8 cellular contexts compared by ENCODE assay signal in the genomic region with DNA sequence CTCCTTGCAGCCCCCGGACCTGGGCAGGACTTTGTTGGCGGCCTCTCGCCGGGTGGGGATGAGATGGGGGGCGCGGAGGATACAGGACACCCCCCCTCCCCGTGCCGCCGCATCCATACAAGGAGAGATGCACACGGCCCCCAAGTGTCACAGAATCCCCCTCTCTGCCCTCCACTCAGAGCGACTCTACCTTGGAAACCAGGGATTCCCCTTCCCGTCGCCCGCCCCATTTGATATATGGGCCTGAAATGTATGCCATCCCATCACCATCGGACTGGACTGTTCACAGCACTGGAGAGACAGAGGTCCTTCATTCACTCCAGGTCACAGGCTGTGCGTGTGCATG. TPM values are rescaled to one million over a fixed set of nuclear protein-coding genes. Genes with fewer than 3 reads are reported as not detected.
DNase-seq lines count a peak whose midpoint lies in the region; ATAC-seq, FAIRE-seq and TF ChIP-seq lines count a peak whose summit lies in the region.

No MANE protein-coding gene starts in this region.

- peak overlapping the region; percentile 61 for H3K27ac ChIP-seq in substantia nigra (ENCODE audit: low read depth, low read length, poor library complexity, severe bottlenecking)

- H3K27ac Mint-ChIP-seq in CD14-positive monocyte = peak overlapping the region in 6 of 7 donors; percentile 23 to 75 (median 48)
- peak overlapping the region; percentile 68 to 90 (median 86) for H3K27ac Mint-ChIP-seq in immature natural killer cell

- TF ChIP-seq CTCF in CD14-positive monocyte (IDR thresholded peaks at IDR 0.05) = no peak
- TF ChIP-seq CTCF in D721Med (IDR thresholded peaks at IDR 0.05; ENCODE audit: insufficient read depth, missing control alignments) = no peak

- no peak for DNase-seq in CD14-positive monocyte (ENCODE audit: low spot score)
- DNase-seq in adipocyte (ENCODE audit: low read depth) = no peak
- DNase-seq in immature natural killer cell = no peak
- DNase-seq in substantia nigra (lab: John Stamatoyannopoulos, UW) = no peak
- no peak for DNase-seq in D721Med (ENCODE audit: insufficient read length, low spot score)
- DNase-seq in hepatic stellate cell (ENCODE audit: low spot score) = no peak
- DNase-seq in medulla oblongata (ENCODE audit: extremely low spot score) = no peak

- peak; percentile 10 for ATAC-seq in HG02759 (IDR thresholded peaks at IDR 0.05; ENCODE audit: unreplicated experiment)

- H3K4me3 Mint-ChIP-seq in CD14-positive monocyte (peak overlapping the region; percentile 87 to 88), immature natural killer cell (peak overlapping the region; percentile 85 to 91 (median 86))

- intact Hi-C loops in CD14-positive monocyte (cut with micrococcal nuclease) = loop anchor here in 1 of 2 donors (2.0 kb wide), 1 partner anchor 32 kb away; the partner anchor contains the start of gene FTSJ1

- peaks cover 0 to 6% of the 10 kb centered on the region in 2 donors for H3K36me3 Mint-ChIP-seq in CD14-positive monocyte
- H3K36me3 Mint-ChIP-seq in immature natural killer cell = no peaks in the 10 kb centered on the region

- H3K4me3 ChIP-seq in adipocyte (ENCODE audit: low read length) = peak overlapping the region; percentile 84

- H3K4me1 Mint-ChIP-seq in CD14-positive monocyte (peaks cover 11% of the 10 kb centered on the region), immature natural killer cell (peaks cover 15% of the 10 kb centered on the region in 2 donors)

- H3K9me3 Mint-ChIP-seq in CD14-positive monocyte = peaks cover 0 to 9% (median 1%) of the 10 kb centered on the region in 7 donors
- H3K9me3 Mint-ChIP-seq in immature natural killer cell = no peaks in the 10 kb centered on the region

- H3K27me3 ChIP-seq in adipocyte (replicated peaks; ENCODE audit: control insufficient read depth, insufficient read depth, low read length) = no peaks in the 10 kb centered on the region

- H3K4me1 ChIP-seq in adipocyte (ENCODE audit: control insufficient read depth, insufficient read depth, low read length) = no peaks in the 10 kb centered on the region

- no peaks in the 10 kb centered on the region for H3K36me3 ChIP-seq in adipocyte (ENCODE audit: control insufficient read depth, insufficient read depth, low read length, severe bottlenecking)

- H3K9me3 ChIP-seq in adipocyte (ENCODE audit: control insufficient read depth, low read length) = no peaks in the 10 kb centered on the region

- no peak for FAIRE-seq in D721Med (lab: Jason Lieb, UNC)

- peak overlapping the region; percentile 86 for H3K9ac ChIP-seq in adipocyte (ENCODE audit: low read length)

- H3K27me3 Mint-ChIP-seq in CD14-positive monocyte (ENCODE audit: low read depth in 3 of 3) = peaks cover 0 to 8% (median 1%) of the 10 kb centered on the region in 3 donors
- H3K27me3 Mint-ChIP-seq in immature natural killer cell (ENCODE audit: low read depth in 3 of 3) = peaks cover under 1 to 10% (median 5%) of the 10 kb centered on the region in 3 donors

RNA-seq across cellular contexts. Expression of gene PORCN, which starts 0.4 kb away (rescaled TPM):
- polyA plus RNA-seq in CD14-positive monocyte (1 to 10 TPM; 7.5 to 7.8 TPM), immature natural killer cell (10 to 100 TPM; 13.1 to 29.8 (median 18.1) TPM)

RNA-seq across cellular contexts. Expression of gene EBP, which starts 12.4 kb away (rescaled TPM):
- polyA plus RNA-seq in CD14-positive monocyte (10 to 100 TPM; 47.4 to 59.5 TPM), immature natural killer cell (100 to 1,000 TPM; 184 to 314 (median 233) TPM)

RNA-seq across cellular contexts. Expression of gene TBC1D25, which starts 30.3 kb away (rescaled TPM):
- polyA plus RNA-seq in CD14-positive monocyte = 1 to 10 TPM; 5.7 to 6.6 TPM
- polyA plus RNA-seq in immature natural killer cell = 10 to 100 TPM; 20.0 to 34.9 (median 30.6) TPM

RNA-seq across cellular contexts. Expression of gene FTSJ1, which starts 33.2 kb away (rescaled TPM):
- 10 to 100 TPM; 36.6 to 44.3 TPM for polyA plus RNA-seq in CD14-positive monocyte
- polyA plus RNA-seq in immature natural killer cell = 100 to 1,000 TPM in 1 of 3 donors, 10 to 100 TPM in 2; 73.5 to 115 (median 85.0) TPM

RNA-seq across cellular contexts. Expression of gene SLC38A5, which starts 39.2 kb away (rescaled TPM):
- under 1 TPM; 0.69 to 0.94 TPM for polyA plus RNA-seq in CD14-positive monocyte
- polyA plus RNA-seq in immature natural killer cell = 10 to 100 TPM; 24.3 to 48.0 (median 26.5) TPM
